Comparison of ENCODE assay signal across 33 cellular contexts in the genomic region with DNA sequence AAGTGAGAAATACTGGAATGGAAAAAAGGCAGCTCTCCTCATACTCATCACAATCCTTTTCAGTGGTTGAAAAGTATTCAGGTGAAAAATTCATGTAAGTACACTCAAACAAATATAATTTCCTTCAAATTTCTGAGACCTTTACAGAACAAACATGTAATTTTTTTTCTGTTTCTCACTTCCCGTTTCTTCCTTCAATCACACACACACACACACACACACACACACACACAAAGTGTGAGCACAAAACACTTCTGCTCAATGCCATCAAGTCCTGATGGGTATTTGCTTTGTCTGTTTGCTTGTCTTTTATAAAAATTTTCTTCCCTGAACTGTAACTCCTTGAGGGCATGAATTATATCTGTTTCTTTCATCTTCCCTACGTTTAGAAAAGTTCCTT.
"Had no signal": no experiment of that assay in that cellular context is flagged by ENCODE, and none has a peak within 500 bp of the region (broad histone marks: within the 10 kb centered on the region; RNA-seq: fewer than 3 reads in every experiment).

No MANE protein-coding gene starts in this region.

- H3K4me1 ChIP-seq: Peyer's patch, SJSA1 had no signal

- H3K27ac ChIP-seq: Peyer's patch, SJSA1, VCaP had no signal

- H3K9me3 Mint-ChIP-seq: activated B cell treated with CpG ODN at 0.5 μM for 24 hours; activated CD4-positive, alpha-beta memory T cell treated with anti-CD3 and anti-CD28 coated beads for 36 hours; activated naive CD4-positive, alpha-beta T cell treated with anti-CD3 and anti-CD28 coated beads for 36 hours; activated T-helper 1 cell treated with anti-CD3 and anti-CD28 coated beads, Interleukin-12 subunit alpha, Interleukin-12 subunit beta, Interleukin-2, Interleukin-4 antibody, amounts not matched to agents 30 ng/mL and 10 ng/mL and 1 ng/mL, durations not matched to agents 14 hours and 24 hours and 36 hours; T-helper 1 cell treated with Interleukin-12 subunit alpha and Interleukin-12 subunit beta and Interleukin-4 antibody, amounts not matched to agents 30 μg/mL and 1 μg/mL, for 36 hours; T-helper 2 cell treated with Interferon-gamma antibody and Interleukin-4, amounts not matched to agents 5 μg/mL and 100 μg/mL, for 36 hours had no signal

- ATAC-seq: activated naive CD4-positive, alpha-beta T cell treated with anti-CD3 and anti-CD28 coated beads, Interleukin-2, amount 50 U/mL, for 72 hours; activated T-cell treated with anti-CD3 and anti-CD28 coated beads, Interleukin-2, amount 50 U/mL, for 4 hours; PC-3 had no signal

- H3K4me3 Mint-ChIP-seq: activated B cell treated with CpG ODN at 0.5 μM for 24 hours; activated CD4-positive, alpha-beta memory T cell treated with anti-CD3 and anti-CD28 coated beads for 36 hours; activated naive CD4-positive, alpha-beta T cell treated with anti-CD3 and anti-CD28 coated beads for 36 hours; activated T-cell treated with anti-CD3 and anti-CD28 coated beads, Interleukin-2, amount 50 U/mL, for 4 hours; activated T-helper 1 cell treated with anti-CD3 and anti-CD28 coated beads, Interleukin-12 subunit alpha, Interleukin-12 subunit beta, Interleukin-2, Interleukin-4 antibody, amounts not matched to agents 30 ng/mL and 10 ng/mL and 1 ng/mL, durations not matched to agents 14 hours and 24 hours and 36 hours; brain; T-helper 1 cell treated with Interleukin-12 subunit alpha and Interleukin-12 subunit beta and Interleukin-4 antibody, amounts not matched to agents 30 μg/mL and 1 μg/mL, for 36 hours; T-helper 2 cell treated with Interferon-gamma antibody and Interleukin-4, amounts not matched to agents 5 μg/mL and 100 μg/mL, for 36 hours had no signal

- H3K27me3 Mint-ChIP-seq: activated B cell treated with CpG ODN at 0.5 μM for 24 hours, brain had no signal

- H3K4me1 Mint-ChIP-seq: activated B cell treated with CpG ODN at 0.5 μM for 24 hours, brain had no signal

- H3K36me3 ChIP-seq: MG63, Peyer's patch, SJSA1 had no signal

- DNase-seq: activated B cell treated with CpG ODN at 0.5 μM for 24 hours; activated CD4-positive, alpha-beta memory T cell treated with anti-CD3 and anti-CD28 coated beads for 36 hours; activated CD4-positive, alpha-beta T cell treated with anti-CD3 and anti-CD28 coated beads for 4 hours; activated CD4-positive, alpha-beta T cell treated with anti-CD3 and anti-CD28 coated beads, Interleukin-2, amount 50 U/mL, for 1 hour; activated CD4-positive, CD25-positive, alpha-beta regulatory T cell treated with anti-CD3 and anti-CD28 coated beads, Interleukin-2, amount 50 U/mL, for 72 hours; activated CD8-positive, alpha-beta memory T cell treated with anti-CD3 and anti-CD28 coated beads, Interleukin-2, amount 50 U/mL, for 4 hours; activated gamma-delta T cell treated with Interleukin-2 at 50 U/mL for 16 hours; activated naive CD4-positive, alpha-beta T cell treated with anti-CD3 and anti-CD28 coated beads for 36 hours; activated T-cell treated with anti-CD3 and anti-CD28 coated beads for 4 hours; activated T-cell treated with anti-CD3 and anti-CD28 coated beads, Interleukin-2, amount 50 U/mL, for 4 hours; anterior cingulate cortex; central memory CD4-positive, alpha-beta T cell; Kasumi-1; KG1; MG63; NCI-H1092; NCI-H1436 treated with DMSO at 0.1 percent for 48 hours; NCI-H1694 treated with DMSO at 0.1 percent for 48 hours; NCI-H2029; NCI-H345; NCI-H524 treated with DMSO at 0.1 percent for 48 hours; PC-3; Peyer's patch; RPMI8226; SHP77 treated with DMSO at 0.1 percent for 48 hours; SK-N-SH had no signal

- H3K27me3 ChIP-seq: MG63, Peyer's patch had no signal

- H3K9me3 ChIP-seq: MG63, Peyer's patch, SK-N-SH had no signal

- H3K4me3 ChIP-seq: Peyer's patch, SJSA1 had no signal

- H3K27ac Mint-ChIP-seq: activated B cell treated with CpG ODN at 0.5 μM for 24 hours; activated CD4-positive, alpha-beta memory T cell treated with anti-CD3 and anti-CD28 coated beads for 36 hours; activated naive CD4-positive, alpha-beta T cell treated with anti-CD3 and anti-CD28 coated beads for 36 hours; activated naive CD4-positive, alpha-beta T cell treated with anti-CD3 and anti-CD28 coated beads, Interleukin-2, amount 50 U/mL, for 72 hours; activated T-helper 1 cell treated with anti-CD3 and anti-CD28 coated beads, Interleukin-12 subunit alpha, Interleukin-12 subunit beta, Interleukin-2, Interleukin-4 antibody, amounts not matched to agents 30 ng/mL and 10 ng/mL and 1 ng/mL, durations not matched to agents 14 hours and 24 hours and 36 hours; brain; T-helper 1 cell treated with Interleukin-12 subunit alpha and Interleukin-12 subunit beta and Interleukin-4 antibody, amounts not matched to agents 30 μg/mL and 1 μg/mL, for 36 hours; T-helper 2 cell treated with Interferon-gamma antibody and Interleukin-4, amounts not matched to agents 5 μg/mL and 100 μg/mL, for 36 hours had no signal

- H3K36me3 Mint-ChIP-seq: activated CD4-positive, alpha-beta memory T cell treated with anti-CD3 and anti-CD28 coated beads for 36 hours; brain had no signal
